13 cellular contexts compared by ENCODE assay signal in the genomic region with DNA sequence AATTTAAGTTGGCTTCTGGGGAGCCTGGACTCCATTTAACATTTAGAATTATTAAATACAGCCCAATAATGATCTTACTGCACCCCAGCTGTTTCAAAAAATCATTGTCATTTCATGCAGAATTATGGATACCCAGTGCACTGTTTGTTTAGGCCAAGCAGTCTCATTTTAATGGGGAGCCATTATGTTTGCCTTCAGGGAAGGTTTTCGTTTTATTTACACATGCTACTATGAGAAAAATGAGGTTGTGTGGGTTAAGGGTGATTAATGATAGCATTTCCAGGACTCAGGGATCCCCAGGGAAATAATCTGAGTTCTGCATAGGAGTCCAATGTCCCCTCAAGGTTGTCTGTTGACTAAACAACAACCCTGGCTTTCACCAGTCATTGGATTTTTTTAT.
DNase-seq lines count a peak whose midpoint lies in the region; ATAC-seq and TF ChIP-seq lines count a peak whose summit lies in the region.
"Had no signal": no experiment of that assay in that cellular context is flagged by ENCODE, and none has a peak within 500 bp of the region (broad histone marks: within the 10 kb centered on the region; RNA-seq: fewer than 3 reads in every experiment).

No MANE protein-coding gene starts in this region.

- no peaks in the 10 kb centered on the region for H3K9me3 ChIP-seq in SJCRH30 (replicated peaks)

- H3K4me3 ChIP-seq in SJCRH30, result no peak overlapping the region
- H3K4me3 ChIP-seq in foreskin fibroblast (ENCODE audit: low read depth in 1 of 2, low read length in 2 of 2), result no peak overlapping the region
- H3K4me3 ChIP-seq: GM12878 had no signal

- H3K36me3 ChIP-seq in SJCRH30, result no peaks in the 10 kb centered on the region

- H3K4me1 ChIP-seq in SJCRH30, result peaks cover 22% of the 10 kb centered on the region; the same call in 1 of the 2 replicates

- ATAC-seq in HG03571 (IDR thresholded peaks at IDR 0.05; ENCODE audit: unreplicated experiment), result no peak
- ATAC-seq: CD8-positive, alpha-beta T cell; GM12878 had no signal

- H3K27ac ChIP-seq in SJCRH30, result peak overlapping the region; percentile 43
- H3K27ac ChIP-seq: 22Rv1 had no signal

- TF ChIP-seq CTCF in foreskin fibroblast (IDR thresholded peaks at IDR 0.05; ENCODE audit: low read depth, low read length), result no peak

- H3K27me3 ChIP-seq in SJCRH30, result no peaks in the 10 kb centered on the region

- DNase-seq in NCI-H748 (lab: John Stamatoyannopoulos, UW; ENCODE audit: unreplicated experiment) (peak; percentile 1), NCI-H748 treated with DMSO at 0.1 percent for 48 hours (lab: John Stamatoyannopoulos, UW) (no peak), NCI-H2081 (lab: John Stamatoyannopoulos, UW) (peak; percentile 39 to 70), SJCRH30 (peak; percentile 7 to 56), inferior parietal cortex (ENCODE audit: extremely low spot score) (no peak), foreskin fibroblast (no peak), DMS79 (lab: John Stamatoyannopoulos, UW) (no peak)
- DNase-seq: CD8-positive, alpha-beta T cell; COR-L47; DMS53 had no signal

Comparison
In these comparisons a context has a peak if more than half of its experiments do, and no peak if none do; other contexts are left out.
1. DNase-seq: peak in NCI-H748 (single experiment), NCI-H2081 (2 of 2) and SJCRH30 (2 of 2); none in NCI-H748 treated with DMSO at 0.1 percent for 48 hours (single experiment), inferior parietal cortex (single experiment), foreskin fibroblast (0 of 2) and DMS79 (single experiment).